ENCODE assay signal across 28 cellular contexts in the genomic region with DNA sequence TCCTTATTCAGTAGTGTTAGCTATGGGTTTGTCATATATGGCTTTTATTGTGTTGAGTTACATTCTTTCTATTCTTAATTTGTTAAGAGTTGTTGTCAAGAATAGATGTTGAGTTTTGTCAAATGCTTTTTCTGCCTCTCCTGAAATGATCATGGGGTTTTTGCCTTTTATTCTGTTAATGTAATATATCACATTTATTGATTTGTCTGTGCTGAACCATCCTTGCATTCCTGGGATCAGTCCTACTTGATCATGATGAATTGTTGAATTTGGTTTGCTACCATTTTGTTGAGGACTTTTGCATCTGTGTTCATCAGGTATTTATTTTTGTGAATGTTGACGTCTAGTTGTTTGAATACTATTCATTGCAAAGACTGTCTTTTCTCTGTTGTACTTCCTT. TPM values are rescaled to one million over a fixed set of nuclear protein-coding genes. Genes with fewer than 3 reads are reported as not detected.
A peak's percentile ranks its signal among the peaks of the same experiment; 100 is the strongest.
DNase-seq lines count a peak whose midpoint lies in the region; ATAC-seq, FAIRE-seq and TF ChIP-seq lines count a peak whose summit lies in the region.
"Had no signal": no experiment of that assay in that cellular context is flagged by ENCODE, and none has a peak within 500 bp of the region (broad histone marks: within the 10 kb centered on the region; RNA-seq: fewer than 3 reads in every experiment).

No MANE protein-coding gene starts in this region.

- peaks cover 51% of the 10 kb centered on the region for H3K36me3 Mint-ChIP-seq in activated CD8-positive, alpha-beta T cell treated with anti-CD3 and anti-CD28 coated beads for 36 hours (ENCODE audit: low read depth)

- H3K4me2 ChIP-seq in GM12878 (ENCODE audit: control insufficient read depth, insufficient read depth): no peak overlapping the region
- H3K4me2 ChIP-seq: GM23338, PC-9 had no signal

- FAIRE-seq in GM12878 (lab: Jason Lieb, UNC): no peak
- FAIRE-seq: HepG2 had no signal

- H3K36me3 ChIP-seq in HEK293 (ENCODE audit: control insufficient read depth in 2 of 2, insufficient read depth in 1 of 2, low read length in 2 of 2) (no peaks in the 10 kb centered on the region; a peak in 1 of 3 replicates), GM12878 (ENCODE audit: control insufficient read depth in 2 of 2, insufficient read depth in 2 of 2, low read length in 1 of 2) (peaks cover 0 to 5% of the 10 kb centered on the region in 2 experiments; a peak in 2 of 4 replicates)
- H3K36me3 ChIP-seq: HAP-1 had no signal

- TF ChIP-seq EP300 in GM12878 (IDR thresholded peaks at IDR 0.05; ENCODE audit: borderline replicate concordance in 1 of 2, control insufficient read depth in 1 of 2, low read depth in 2 of 2, low read length in 2 of 2): no peak

- POLR2A ChIA-PET in HEK293 (lab: Yijun Ruan, JAX) (no interaction called here), GM12878 (lab: Charles Lee) (no interaction called here)
- POLR2A ChIA-PET in activated CD8-positive, alpha-beta T cell treated with anti-CD3 and anti-CD28 coated beads for 36 hours (lab: Charles Lee): interaction anchor here (0.6 kb wide), 1 partner anchor 68 kb away, joined by 3 read pairs; no protein-coding TSS in a partner anchor

- peaks cover 5% of the 10 kb centered on the region for H3K4me1 Mint-ChIP-seq in activated CD8-positive, alpha-beta T cell treated with anti-CD3 and anti-CD28 coated beads for 36 hours (ENCODE audit: low read depth)
- H3K4me1 Mint-ChIP-seq: GM23338 had no signal

- no peaks in the 10 kb centered on the region for H3K4me1 ChIP-seq in HEK293 (ENCODE audit: control insufficient read depth, insufficient read depth, low read length)
- no peaks in the 10 kb centered on the region for H3K4me1 ChIP-seq in GM12878 (ENCODE audit: control insufficient read depth, insufficient read depth, low read length)
- no peaks in the 10 kb centered on the region for H3K4me1 ChIP-seq in right cardiac atrium (ENCODE audit: control insufficient read depth, insufficient read depth, low read length)
- H3K4me1 ChIP-seq: Caco-2, HAP-1, SJCRH30 had no signal

- H3K27me3 Mint-ChIP-seq in activated CD8-positive, alpha-beta T cell treated with anti-CD3 and anti-CD28 coated beads for 36 hours: no peaks in the 10 kb centered on the region
- H3K27me3 Mint-ChIP-seq: B cell had no signal

- H3K27ac Mint-ChIP-seq in activated CD8-positive, alpha-beta T cell treated with anti-CD3 and anti-CD28 coated beads for 36 hours: no peak overlapping the region
- H3K27ac Mint-ChIP-seq: B cell; CD8-positive, alpha-beta T cell; GM23338 had no signal

- RAD21 ChIA-PET in GM12878 (lab: Charles Lee; ENCODE audit: unreplicated experiment): no interaction called here

- DNase-seq in DMS53 (lab: John Stamatoyannopoulos, UW): peak; percentile 7
- DNase-seq in DMS53 treated with DMSO at 0.1 percent for 48 hours (lab: John Stamatoyannopoulos, UW; ENCODE audit: unreplicated experiment): no peak
- no peak for DNase-seq in GM12878 (ENCODE audit: low read depth, low spot score)
- DNase-seq in fibroblast of pulmonary artery (ENCODE audit: low read depth): peak; percentile 17
- no peak for DNase-seq in stimulated activated CD8-positive, alpha-beta memory T cell treated with anti-CD3 and anti-CD28 coated beads, Interleukin-4, amount 100 ng/mL, for 48 hours
- no peak for DNase-seq in right cardiac atrium
- DNase-seq in activated CD8-positive, alpha-beta T cell treated with anti-CD3 and anti-CD28 coated beads for 36 hours: no peak
- DNase-seq: Caco-2; CD8-positive, alpha-beta T cell; DMS 273 treated with DMSO at 0.1 percent for 48 hours; Kasumi-1; MV-4-11; NCI-H1105 treated with DMSO at 0.1 percent for 48 hours; NCI-H146; NCI-H2029; NCI-H2171; NCI-H524 treated with DMSO at 0.1 percent for 48 hours; NCI-H774; PC-9; SJCRH30 had no signal

- H3K27ac ChIP-seq in HEK293 (ENCODE audit: extremely low read depth, low read depth, low read length): no peak overlapping the region
- H3K27ac ChIP-seq in GM12878 (ENCODE audit: control insufficient read depth, insufficient read depth): no peak overlapping the region
- no peak overlapping the region for H3K27ac ChIP-seq in right cardiac atrium (ENCODE audit: low read length)
- H3K27ac ChIP-seq: 22Rv1, C4-2B, PC-9, SJCRH30 had no signal

- H4K20me1 ChIP-seq in GM12878 (ENCODE audit: control insufficient read depth, insufficient read depth): no peaks in the 10 kb centered on the region

- H3K4me3 ChIP-seq in HEK293 (ENCODE audit: low read depth, low read length) (no peak overlapping the region), GM12878 (no peak overlapping the region), fibroblast of pulmonary artery (replicated peaks; ENCODE audit: low read depth, low read length) (no peak overlapping the region), right cardiac atrium (ENCODE audit: low read length) (no peak overlapping the region)
- H3K4me3 ChIP-seq: GM23338, HAP-1, PC-9, SJCRH30 had no signal

- H3K9me3 Mint-ChIP-seq in activated CD8-positive, alpha-beta T cell treated with anti-CD3 and anti-CD28 coated beads for 36 hours: peaks cover 35% of the 10 kb centered on the region

- H3K9ac ChIP-seq in GM12878 (ENCODE audit: control insufficient read depth, insufficient read depth, low read length): no peak overlapping the region

- intact Hi-C loops in GM12878 (cut with micrococcal nuclease; ENCODE audit: unreplicated experiment) (no loop called here), right cardiac atrium (cut with DNase I) (no loop called here)
- intact Hi-C loops in activated CD8-positive, alpha-beta T cell treated with anti-CD3 and anti-CD28 coated beads for 36 hours (cut with micrococcal nuclease): no loop called here

- H3K27me3 ChIP-seq in GM12878 (replicated peaks in 1 of 2; ENCODE audit: control insufficient read depth in 2 of 2, insufficient read depth in 2 of 2, low read length in 1 of 2) (no peaks in the 10 kb centered on the region), right cardiac atrium (ENCODE audit: control insufficient read depth, insufficient read depth) (no peaks in the 10 kb centered on the region)
- H3K27me3 ChIP-seq: SJCRH30 had no signal

- no peak overlapping the region for H3K4me3 Mint-ChIP-seq in activated CD8-positive, alpha-beta T cell treated with anti-CD3 and anti-CD28 coated beads for 36 hours
- H3K4me3 Mint-ChIP-seq: B cell; CD8-positive, alpha-beta T cell; GM23338 had no signal

- H3K9me3 ChIP-seq in HEK293 (ENCODE audit: control insufficient read depth, insufficient read depth, low read depth, low read length) (no peaks in the 10 kb centered on the region), GM12878 (replicated peaks; ENCODE audit: control insufficient read depth, insufficient read depth, low read length) (peaks cover 16% of the 10 kb centered on the region), right cardiac atrium (ENCODE audit: control insufficient read depth, low read length) (no peaks in the 10 kb centered on the region)

- no peak for TF ChIP-seq RAD21 in GM12878 (IDR thresholded peaks at IDR 0.05; ENCODE audit: insufficient read depth, low read depth, low read length)

- BruUV-seq in GM12878 (replicated peaks; lab: Mats Ljungman, UMichigan): no TSS peak

- H3K79me2 ChIP-seq in GM12878 (ENCODE audit: control insufficient read depth, insufficient read depth, low read length): peaks cover 83% of the 10 kb centered on the region

- H2AFZ ChIP-seq in GM12878 (ENCODE audit: control insufficient read depth, low read depth, low read length): no peak overlapping the region
- H2AFZ ChIP-seq: GM23338, PC-9 had no signal

- ATAC-seq in GM12878 (no peak), right cardiac atrium (no peak)
- ATAC-seq in activated CD8-positive, alpha-beta T cell treated with anti-CD3 and anti-CD28 coated beads for 36 hours: no peak
- ATAC-seq: CD8-positive, alpha-beta T cell; GM23338; HepG2; Right ventricle myocardium inferior had no signal

- CTCF ChIA-PET in HEK293 (lab: Yijun Ruan, JAX): no interaction called here
- CTCF ChIA-PET in GM12878 (lab: Yijun Ruan, JAX): interaction anchor here (0.7 to 1.3 kb wide), 2 partner anchors 10 to 144 kb away, joined by 3 read pairs; no protein-coding TSS in a partner anchor
- CTCF ChIA-PET in activated CD8-positive, alpha-beta T cell treated with anti-CD3 and anti-CD28 coated beads for 36 hours (lab: Charles Lee): interaction anchor here (1.1 kb wide), 1 partner anchor 14 kb away, joined by 3 read pairs; no protein-coding TSS in a partner anchor

- SMC1A ChIA-PET in GM12878 (lab: Charles Lee; ENCODE audit: uncharacterized antibody, unreplicated experiment): interaction anchor here (0.9 to 1.4 kb wide), 4 partner anchors 9 to 102 kb away, joined by 3 to 5 read pairs (median 4); no protein-coding TSS in a partner anchor

- in situ Hi-C loops in GM12878 (cut with MboI): no loop called here

- 100% methylated on average over 1 of the region's 1 CpG for WGBS in GM12878 (ENCODE audit: insufficient coverage, insufficient replicate concordance, low lambda C conversion rate, missing lambda C conversion rate)
- 92% methylated on average over 1 of the region's 1 CpG for WGBS in right cardiac atrium

- no peak for TF ChIP-seq POLR2A in GM12878 (IDR thresholded peaks at IDR 0.05; ENCODE audit: low read depth, low read length)

- TF ChIP-seq CTCF in HEK293 (tag by site-specific recombination; IDR thresholded peaks at IDR 0.05) (no peak), GM12878 (IDR thresholded peaks at IDR 0.05 in 2 of 3, conservative IDR thresholded peaks at IDR 0.05 in 1 of 3; ENCODE audit: control insufficient read depth in 2 of 3, extremely low read depth in 1 of 3, insufficient read depth in 1 of 3, low read depth in 3 of 3, low read length in 3 of 3) (no peak), fibroblast of pulmonary artery (IDR thresholded peaks at IDR 0.05; ENCODE audit: low read length, missing control alignments) (no peak)
- TF ChIP-seq CTCF in activated CD8-positive, alpha-beta T cell treated with anti-CD3 and anti-CD28 coated beads for 36 hours (IDR thresholded peaks at IDR 0.05): no peak

RNA-seq across cellular contexts. Expression of gene RIC1, which starts 23.9 kb away (rescaled TPM):
- total RNA-seq in GM12878 (2013; cell fraction: nucleolus; rRNA removed): 271 and 292 TPM in 2 replicates
- 42.9 and 45.1 TPM in 2 replicates for total RNA-seq in GM12878 (2014; rRNA removed)
- total RNA-seq in GM12878 (2014; rRNA removed; fragmentation: Illumina TruSeq; extraction: Trizol): 38.0 and 43.0 TPM in 2 replicates
- 32.3 and 33.8 TPM in 2 replicates for total RNA-seq in GM12878 (2021)
- 14.7 TPM for polyA plus RNA-seq in GM12878 (2011; ENCODE audit: low read depth)
- 59.8 and 70.1 TPM in 2 replicates for polyA plus RNA-seq in GM12878 (2011; rRNA removed)
- 41.9 and 45.6 TPM in 2 replicates for polyA plus RNA-seq in GM12878 (2011; cell fraction: cytosol; rRNA removed)
- 113 and 151 TPM in 2 replicates for polyA plus RNA-seq in GM12878 (2011; cell fraction: nucleus; rRNA removed)
- 17.9 and 22.3 TPM in 2 replicates for polyA plus RNA-seq in GM12878 (2012)
- polyA plus RNA-seq in GM12878 (2014; fragmentation: Illumina TruSeq; extraction: Trizol): 34.6 and 36.9 TPM in 2 replicates
- polyA plus RNA-seq in GM12878 (2014; fragmentation: Nextera tagmentation; extraction: Ambion mirVana): 1 to 10 TPM; 6.2 to 7.1 TPM
- polyA plus RNA-seq in GM12878 (2014; rRNA removed): 28.0 and 32.8 TPM in 2 replicates
- polyA plus RNA-seq in GM12878 (2016; fragmentation: Nextera tagmentation; extraction: Ambion mirVana): 10 to 100 TPM; 17.8 to 18.9 TPM
- polyA minus RNA-seq in GM12878 (2011; rRNA and poly(A)+ RNA removed): 158 and 166 TPM in 2 replicates
- polyA minus RNA-seq in GM12878 (2011; cell fraction: cytosol; rRNA and poly(A)+ RNA removed): 30.1 and 36.8 TPM in 2 replicates
- 156 and 211 TPM in 2 replicates for polyA minus RNA-seq in GM12878 (2011; cell fraction: nucleus; rRNA and poly(A)+ RNA removed)
- 10 to 100 TPM in 3 of 4 donors, 1 to 10 TPM in 1; 10.0 to 11.7 (median 11.4) TPM for total RNA-seq in right cardiac atrium
- 3.2 TPM for polyA plus RNA-seq in right cardiac atrium
- 10 to 100 TPM; 14.4 to 14.6 TPM for total RNA-seq in activated CD8-positive, alpha-beta T cell treated with anti-CD3 and anti-CD28 coated beads for 36 hours

Comparison
In these comparisons a context has a peak if more than half of its experiments do, and no peak if none do; other contexts are left out.
1. DNase-seq: peak in DMS53 (single experiment) and fibroblast of pulmonary artery (single experiment); none in DMS53 treated with DMSO at 0.1 percent for 48 hours (single experiment), GM12878 (single experiment), stimulated activated CD8-positive, alpha-beta memory T cell treated with anti-CD3 and anti-CD28 coated beads, Interleukin-4, amount 100 ng/mL, for 48 hours (single experiment), right cardiac atrium (0 of 3) and activated CD8-positive, alpha-beta T cell treated with anti-CD3 and anti-CD28 coated beads for 36 hours (single experiment).